In genomic region chr2:231691251-231691772, GRCh38 we compare ENCODE assay signal across 17 cellular contexts. TPM values are rescaled to one million over a fixed set of nuclear protein-coding genes. Genes with fewer than 3 reads are reported as not detected.
DNase-seq lines count a peak whose midpoint lies in the region; ATAC-seq, FAIRE-seq and TF ChIP-seq lines count a peak whose summit lies in the region.
"Had no signal": no experiment of that assay in that cellular context is flagged by ENCODE, and none has a peak within 500 bp of the region (broad histone marks: within the 10 kb centered on the region; RNA-seq: fewer than 3 reads in every experiment).

No MANE protein-coding gene starts in this region.

- no peaks in the 10 kb centered on the region for H3K27me3 ChIP-seq in H9 (ENCODE audit: insufficient read depth, low read length)
- H3K27me3 ChIP-seq in OCI-LY3 (ENCODE audit: low read depth, low read length), result no peaks in the 10 kb centered on the region
- H3K27me3 ChIP-seq in H1 (replicated peaks in 1 of 4; ENCODE audit: control insufficient read depth in 3 of 4, extremely low read depth in 1 of 4, insufficient read depth in 3 of 4, low read length in 3 of 4), result no peaks in the 10 kb centered on the region
- no peaks in the 10 kb centered on the region for H3K27me3 ChIP-seq in osteoblast (ENCODE audit: insufficient read depth, low read length)
- H3K27me3 ChIP-seq: BE2C had no signal

- H2BK15ac ChIP-seq in H9 (ENCODE audit: low read depth, low read length), result no peak overlapping the region
- no peak overlapping the region for H2BK15ac ChIP-seq in H1 (ENCODE audit: low read length)

- no peak overlapping the region for H3K27ac ChIP-seq in H9 (ENCODE audit: insufficient read length, low read depth, low read length)
- no peak overlapping the region for H3K27ac ChIP-seq in OCI-LY3 (ENCODE audit: low read length)
- no peak overlapping the region for H3K27ac ChIP-seq in H1 (ENCODE audit: low read depth, low read length)
- no peak overlapping the region for H3K27ac ChIP-seq in osteoblast (ENCODE audit: low read depth, low read length)
- H3K27ac ChIP-seq: C4-2B had no signal

- DNase-seq in H9, result no peak
- no peak for DNase-seq in H1 (ENCODE audit: low read depth in 1 of 2, low spot score in 2 of 2)
- peak; percentile 32 for DNase-seq in osteoblast (ENCODE audit: insufficient read length, low spot score, missing footprints)
- DNase-seq in SW480 (ENCODE audit: low spot score), result no peak
- no peak for DNase-seq in kidney glomerular epithelial cell (lab: John Stamatoyannopoulos, UW)
- DNase-seq: BE2C; CD4-positive, alpha-beta memory T cell; DMS79 treated with DMSO at 0.1 percent for 48 hours; EL; GOT3 had no signal

- H3K4me2 ChIP-seq in H9 (ENCODE audit: insufficient read depth, insufficient read length, low read length), result no peak overlapping the region
- peak overlapping the region; percentile 37 for H3K4me2 ChIP-seq in OCI-LY3 (ENCODE audit: low read length)
- no peak overlapping the region for H3K4me2 ChIP-seq in H1 (ENCODE audit: insufficient read depth in 1 of 2, low read depth in 2 of 2, low read length in 2 of 2)
- H3K4me2 ChIP-seq in osteoblast (ENCODE audit: insufficient read depth, low read length), result no peak overlapping the region

- no peak overlapping the region for H2AK5ac ChIP-seq in H9 (ENCODE audit: insufficient read length, low read length)
- H2AK5ac ChIP-seq in H1 (ENCODE audit: low read depth, low read length), result no peak overlapping the region

- H3K36me3 ChIP-seq in OCI-LY3 (replicated peaks; ENCODE audit: low read depth, low read length) (no peaks in the 10 kb centered on the region), H1 (ENCODE audit: control insufficient read depth in 2 of 4, insufficient read depth in 4 of 4, low read length in 3 of 4) (no peaks in the 10 kb centered on the region), osteoblast (ENCODE audit: insufficient read depth, low read length) (no peaks in the 10 kb centered on the region)
- H3K36me3 ChIP-seq: BE2C had no signal

- no peak overlapping the region for H2BK12ac ChIP-seq in H9 (ENCODE audit: insufficient read length, low read depth, low read length)
- H2BK12ac ChIP-seq in H1 (ENCODE audit: low read depth, low read length), result no peak overlapping the region

- H3T11ph ChIP-seq in H9 (ENCODE audit: low read length), result no peak overlapping the region

- ATAC-seq in HG02852 (IDR thresholded peaks at IDR 0.05; ENCODE audit: unreplicated experiment), result no peak
- ATAC-seq: HCT116 had no signal

- no peaks in the 10 kb centered on the region for H3K9me3 Mint-ChIP-seq in H9
- H3K9me3 Mint-ChIP-seq: CD4-positive, alpha-beta memory T cell had no signal

- POLR2A ChIA-PET in H1 (lab: Charles Lee; ENCODE audit: partially characterized antibody), result interaction anchor here (1.1 to 27.8 kb wide), 6 partner anchors 14 to 92 kb away, joined by 3 to 1080 read pairs (median 8); partner anchors contain the start of gene PTMA

- TF ChIP-seq POLR2A in H1 (IDR thresholded peaks at IDR 0.05; ENCODE audit: control extremely low read depth in 1 of 2, low read depth in 2 of 2, low read length in 2 of 2), result no peak

- H2BK5ac ChIP-seq in H9 (ENCODE audit: insufficient read length, low read length) (no peak overlapping the region), H1 (ENCODE audit: low read depth, low read length) (no peak overlapping the region)

- H3K4me1 Mint-ChIP-seq in H9, result peaks cover 29 to 33% of the 10 kb centered on the region in 2 experiments

- no peak overlapping the region for H2BK120ac ChIP-seq in H9 (ENCODE audit: low read depth, low read length, poor library complexity, severe bottlenecking)
- H2BK120ac ChIP-seq in H1 (replicated peaks; ENCODE audit: low read depth, low read length), result no peak overlapping the region

- H2BK20ac ChIP-seq in H9 (ENCODE audit: low read depth, low read length, poor library complexity, severe bottlenecking) (no peak overlapping the region), H1 (ENCODE audit: low read length) (no peak overlapping the region)

- no peaks in the 10 kb centered on the region; a peak in 1 of 7 replicates for H3K36me3 Mint-ChIP-seq in H9 (ENCODE audit: insufficient read depth in 1 of 3, low read depth in 3 of 3)
- H3K36me3 Mint-ChIP-seq: CD4-positive, alpha-beta memory T cell had no signal

- H3K9me3 ChIP-seq in H9 (ENCODE audit: control insufficient read depth, low read depth, low read length), result no peaks in the 10 kb centered on the region
- no peaks in the 10 kb centered on the region for H3K9me3 ChIP-seq in OCI-LY3 (ENCODE audit: insufficient read depth, low read length)
- no peaks in the 10 kb centered on the region for H3K9me3 ChIP-seq in H1 (ENCODE audit: insufficient read depth in 2 of 2, low read depth in 1 of 2, low read length in 1 of 2)
- H3K9me3 ChIP-seq in osteoblast (ENCODE audit: low read depth, low read length), result no peaks in the 10 kb centered on the region
- H3K9me3 ChIP-seq: BE2C had no signal

- WGBS in H9 (ENCODE audit: extremely low coverage, insufficient read length, low lambda C conversion rate), result no CpG with 5 or more reads among the region's 9 CpGs
- 73% methylated on average over 9 of the region's 9 CpGs; no CpG with 5 or more reads in 1 of the 2 experiments for WGBS in H1 (ENCODE audit: extremely low coverage in 1 of 2, insufficient coverage in 1 of 2, insufficient read length in 1 of 2, insufficient replicate concordance in 2 of 2, low coverage in 1 of 2, low lambda C conversion rate in 2 of 2, missing lambda C conversion rate in 1 of 2), 2 experiments

- TF ChIP-seq RAD21 in H1 (IDR thresholded peaks at IDR 0.05 in 1 of 2, conservative IDR thresholded peaks at IDR 0.05 in 1 of 2; ENCODE audit: low read depth in 2 of 2, low read length in 2 of 2), result no peak

- H4K91ac ChIP-seq in H9 (ENCODE audit: insufficient read length, low read depth, low read length) (no peak overlapping the region), H1 (replicated peaks; ENCODE audit: insufficient read length, low read length) (no peak overlapping the region)

- H3K4ac ChIP-seq in H9 (ENCODE audit: low read depth, low read length) (no peak overlapping the region), H1 (replicated peaks; ENCODE audit: insufficient read length, low read depth, low read length) (peak overlapping the region; percentile 50)

- H3K79me2 ChIP-seq in H9 (ENCODE audit: insufficient read depth, low read length) (no peaks in the 10 kb centered on the region), OCI-LY3 (ENCODE audit: low read length) (peaks cover 4% of the 10 kb centered on the region; the same call in 1 of the 2 replicates), H1 (ENCODE audit: control insufficient read depth in 1 of 2, insufficient read depth in 2 of 2, low read length in 2 of 2) (no peaks in the 10 kb centered on the region), osteoblast (ENCODE audit: insufficient read depth, low read length) (no peaks in the 10 kb centered on the region)

- H3K23me2 ChIP-seq in H9 (ENCODE audit: insufficient read length, low read depth, low read length, poor library complexity, severe bottlenecking) (peaks cover 4% of the 10 kb centered on the region), H1 (ENCODE audit: low read depth, low read length) (no peaks in the 10 kb centered on the region; the same call in 1 of the 2 replicates)

- TF ChIP-seq EP300 in H1 (IDR thresholded peaks at IDR 0.05; ENCODE audit: borderline replicate concordance in 1 of 2, low read depth in 2 of 2, low read length in 2 of 2), result no peak

- H3K79me1 ChIP-seq in H9 (ENCODE audit: insufficient read depth, low read depth, low read length, poor library complexity, severe bottlenecking), result no peaks in the 10 kb centered on the region
- H3K79me1 ChIP-seq in H1 (ENCODE audit: low read depth, low read length), result no peaks in the 10 kb centered on the region

- TF ChIP-seq CTCF in H9 (conservative IDR thresholded peaks at IDR 0.05) (no peak), OCI-LY3 (IDR thresholded peaks at IDR 0.05; ENCODE audit: low read depth, low read length) (no peak), H1 (IDR thresholded peaks at IDR 0.05; ENCODE audit: control extremely low read depth in 1 of 3, insufficient read depth in 1 of 3, low read depth in 1 of 3, low read length in 3 of 3) (no peak), osteoblast (IDR thresholded peaks at IDR 0.05; ENCODE audit: extremely low read depth, low read depth, low read length) (no peak)

- H3K4me3 ChIP-seq in OCI-LY3 (ENCODE audit: low read length), result no peak overlapping the region
- H3K4me3 ChIP-seq in H1 (ENCODE audit: extremely low read depth in 1 of 4, insufficient read depth in 2 of 4, low read depth in 3 of 4, low read length in 4 of 4), result no peak overlapping the region
- no peak overlapping the region for H3K4me3 ChIP-seq in osteoblast (ENCODE audit: insufficient read depth, low read length)

- H3K18ac ChIP-seq in H9 (ENCODE audit: insufficient read length, low read depth, low read length) (no peak overlapping the region), H1 (ENCODE audit: extremely low read depth, low read length) (no peak overlapping the region)

- H3K9ac ChIP-seq in H9 (ENCODE audit: extremely low read depth, insufficient read length, low read length) (no peak overlapping the region), OCI-LY3 (ENCODE audit: low read length) (no peak overlapping the region), H1 (replicated peaks in 1 of 4; ENCODE audit: extremely low read depth in 1 of 4, low read depth in 3 of 4, low read length in 3 of 4) (no peak overlapping the region)

- H4K5ac ChIP-seq in H9 (ENCODE audit: insufficient read length, low read depth, low read length) (no peak overlapping the region), H1 (ENCODE audit: insufficient read length, low read depth, low read length) (no peak overlapping the region)

- no peak overlapping the region for H3K56ac ChIP-seq in H9 (ENCODE audit: insufficient read length, low read depth, low read length)
- H3K56ac ChIP-seq in H1 (replicated peaks; ENCODE audit: insufficient read length, low read depth, low read length), result no peak overlapping the region

- H3K4me1 ChIP-seq in H9 (ENCODE audit: insufficient read depth, low read length) (peaks cover 3% of the 10 kb centered on the region; the same call in 1 of the 2 replicates), OCI-LY3 (ENCODE audit: low read length) (peaks cover 22% of the 10 kb centered on the region), H1 (replicated peaks in 1 of 4; ENCODE audit: control insufficient read depth in 3 of 4, insufficient read depth in 4 of 4, low read length in 3 of 4) (peaks cover 4 to 22% (median 10%) of the 10 kb centered on the region in 4 experiments), osteoblast (ENCODE audit: insufficient read depth, low read length) (no peaks in the 10 kb centered on the region)

- H3K23ac ChIP-seq in H9 (ENCODE audit: insufficient read length, low read depth, low read length) (no peak overlapping the region), H1 (ENCODE audit: insufficient read length) (no peak overlapping the region)

- no peak overlapping the region; a peak in 1 of 5 replicates for H3K4me3 Mint-ChIP-seq in H9
- H3K4me3 Mint-ChIP-seq: CD4-positive, alpha-beta memory T cell had no signal

- no peaks in the 10 kb centered on the region; the same call in 1 of the 2 replicates for H3K27me3 Mint-ChIP-seq in H9 (ENCODE audit: low read depth)
- H3K27me3 Mint-ChIP-seq: CD4-positive, alpha-beta memory T cell had no signal

- H3K27ac Mint-ChIP-seq in H9, result peak overlapping the region in 2 of 3 experiments; percentile 36 to 76; a peak in 1 of 7 replicates

- H3K14ac ChIP-seq in H9 (ENCODE audit: insufficient read depth, low read length) (no peak overlapping the region), H1 (ENCODE audit: insufficient read length) (no peak overlapping the region)

- H4K20me1 ChIP-seq in H9 (ENCODE audit: control insufficient read depth, insufficient read depth, insufficient read length) (no peaks in the 10 kb centered on the region), OCI-LY3 (ENCODE audit: insufficient read depth, low read length) (no peaks in the 10 kb centered on the region), H1 (replicated peaks in 1 of 2; ENCODE audit: control insufficient read depth in 1 of 2, insufficient read depth in 2 of 2, low read length in 2 of 2) (peaks cover 0 to 1% of the 10 kb centered on the region in 2 experiments), osteoblast (ENCODE audit: insufficient read depth, low read length) (no peaks in the 10 kb centered on the region)

- H4K8ac ChIP-seq in H9 (replicated peaks; ENCODE audit: insufficient read length, low read depth, low read length), result no peak overlapping the region
- H4K8ac ChIP-seq in H1 (ENCODE audit: extremely low read depth, insufficient read depth, low read length), result peak overlapping the region; percentile 57; the same call in 1 of the 2 replicates

- no peak for FAIRE-seq in H1 (lab: Jason Lieb, UNC)
- FAIRE-seq: A204.1, G401.6, GM12891 had no signal

- no peak overlapping the region for H2AFZ ChIP-seq in H9 (ENCODE audit: low read length)
- H2AFZ ChIP-seq in OCI-LY3 (ENCODE audit: low read depth, low read length), result no peak overlapping the region
- no peak overlapping the region for H2AFZ ChIP-seq in H1 (ENCODE audit: low read length)
- H2AFZ ChIP-seq in osteoblast (ENCODE audit: low read length), result no peak overlapping the region

- CTCF ChIA-PET in H1 (lab: Charles Lee; ENCODE audit: partially characterized antibody), result interaction anchor here (0.6 to 31.4 kb wide), 11 partner anchors 11 to 223 kb away, joined by 3 to 555 read pairs (median 4); partner anchors contain the start of gene PTMA

RNA-seq across cellular contexts. Expression of gene PTMA, which starts 17.0 kb away (rescaled TPM):
- total RNA-seq in H9 (2021), result 1,963 and 2,010 TPM in 2 replicates
- 2,680 and 2,823 TPM in 2 replicates for total RNA-seq in H1 (2021; fragmentation: NEBNext Ultra II Directional; extraction: Animal tissue kit (Norgen Biotek cat#: 25700))
- polyA plus RNA-seq in H1 (2011; rRNA removed), result 643 and 683 TPM in 2 replicates
- polyA plus RNA-seq in H1 (2011; cell fraction: cytosol; rRNA removed), result 2,462 TPM
- polyA plus RNA-seq in H1 (2011; cell fraction: nucleus; rRNA removed), result 898 TPM
- 2,061 to 2,998 TPM (median 2,419 TPM) in 4 replicates for polyA plus RNA-seq in H1 (2012, experiment 1 of 2)
- 1,442 TPM for polyA plus RNA-seq in H1 (2012, experiment 2 of 2)
- 4,157 TPM for polyA plus RNA-seq in H1 (2013, experiment 1 of 2)
- polyA plus RNA-seq in H1 (2013, experiment 2 of 2), result 3,985 TPM
- polyA minus RNA-seq in H1 (2011; rRNA and poly(A)+ RNA removed), result 94.7 and 121 TPM in 2 replicates
- polyA minus RNA-seq in H1 (2011; cell fraction: cytosol; rRNA and poly(A)+ RNA removed), result 755 TPM
- 623 TPM for polyA minus RNA-seq in H1 (2011; cell fraction: nucleus; rRNA and poly(A)+ RNA removed)
- total RNA-seq in osteoblast, result 459 and 545 TPM in 2 replicates
